Comparison of ENCODE assay signal across 8 cellular contexts in genomic region chr19:1406496-1406817, GRCh38. TPM values are rescaled to one million over a fixed set of nuclear protein-coding genes. Genes with fewer than 3 reads are reported as not detected.
DNase-seq lines count a peak whose midpoint lies in the region; ATAC-seq and TF ChIP-seq lines count a peak whose summit lies in the region.

No MANE protein-coding gene starts in this region.

- no peak overlapping the region; the same call in 1 of the 2 replicates for H3K27ac ChIP-seq in WERI-Rb-1
- peak overlapping the region; percentile 60 to 98 (median 94) for H3K27ac ChIP-seq in spleen

- H3K9me3 ChIP-seq in WERI-Rb-1 (ENCODE audit: severe bottlenecking) (no peaks in the 10 kb centered on the region), spleen (no peaks in the 10 kb centered on the region)

- H3K27me3 Mint-ChIP-seq in glutamatergic neuron (ENCODE audit: unreplicated experiment) = peaks cover 7% of the 10 kb centered on the region

- H3K36me3 Mint-ChIP-seq in glutamatergic neuron (ENCODE audit: unreplicated experiment) = no peaks in the 10 kb centered on the region

- ATAC-seq in HG02588 (IDR thresholded peaks at IDR 0.05; ENCODE audit: unreplicated experiment) (no peak), GM18870 (IDR thresholded peaks at IDR 0.05; ENCODE audit: unreplicated experiment) (no peak)

- H3K36me3 ChIP-seq in WERI-Rb-1 (peaks cover 34% of the 10 kb centered on the region), spleen (peaks cover 0 to 23% (median 2%) of the 10 kb centered on the region in 6 donors)

- H3K9me3 Mint-ChIP-seq in glutamatergic neuron (ENCODE audit: unreplicated experiment) = peaks cover 13% of the 10 kb centered on the region

- H3K4me1 Mint-ChIP-seq in glutamatergic neuron (ENCODE audit: low read depth, unreplicated experiment) = peaks cover 23% of the 10 kb centered on the region

- peak overlapping the region; percentile 31 for H3K27ac Mint-ChIP-seq in glutamatergic neuron (ENCODE audit: unreplicated experiment)

- 32 to 38% (median 35%) methylated on average over 15 of the region's 15 CpGs for WGBS in spleen, 5 donors

- peak overlapping the region; percentile 70 for H3K4me3 ChIP-seq in WERI-Rb-1 (ENCODE audit: low read depth, low read length)
- H3K4me3 ChIP-seq in spleen = peak overlapping the region in 6 of 8 donors; percentile 44 to 98 (median 93)

- H3K4me3 Mint-ChIP-seq in glutamatergic neuron (ENCODE audit: unreplicated experiment) = peak overlapping the region; percentile 71

- H3K27me3 ChIP-seq in WERI-Rb-1 (ENCODE audit: insufficient read depth, low read depth, severe bottlenecking) = no peaks in the 10 kb centered on the region
- peaks cover 0 to 26% (median under 1%) of the 10 kb centered on the region in 7 donors for H3K27me3 ChIP-seq in spleen (replicated peaks in 1 of 7)

- TF ChIP-seq CTCF in WERI-Rb-1 (IDR thresholded peaks at IDR 0.05; ENCODE audit: low read depth, low read length) (no peak), glutamatergic neuron (IDR thresholded peaks at IDR 0.05; ENCODE audit: partially characterized antibody, unreplicated experiment) (no peak), spleen (IDR thresholded peaks at IDR 0.05 in 8 of 11, conservative IDR thresholded peaks at IDR 0.05 in 3 of 11) (no peak)

- TF ChIP-seq POLR2A in spleen (IDR thresholded peaks at IDR 0.05) = no peak

- intact Hi-C loops in spleen (cut with DNase I; ENCODE audit: low total_unique reads) = loop anchor here (10.0 kb wide), 1 partner anchor 132 kb away; the partner anchor contains the start of gene FAM174C

- peaks cover 32 to 77% (median 60%) of the 10 kb centered on the region in 6 donors for H3K4me1 ChIP-seq in spleen

- DNase-seq in NCI-H748 (lab: John Stamatoyannopoulos, UW; ENCODE audit: unreplicated experiment) (peak; percentile 55), NCI-H748 treated with DMSO at 0.1 percent for 48 hours (lab: John Stamatoyannopoulos, UW) (no peak), WERI-Rb-1 (no peak), glutamatergic neuron (no peak), spleen (no peak)
- DNase-seq in stimulated activated CD4-positive, alpha-beta T cell treated with anti-CD3 and anti-CD28 coated beads, Interleukin-2, amount 100 ng/mL, for 48 hours = no peak

RNA-seq across cellular contexts. Expression of gene DAZAP1, which starts 0.9 kb away (rescaled TPM):
- total RNA-seq in glutamatergic neuron (ENCODE audit: unreplicated experiment) (135 TPM), spleen (100 to 1,000 TPM in 3 of 7 donors, 10 to 100 TPM in 4; 43.8 to 137 (median 94.6) TPM)
- 100 to 1,000 TPM in 2 of 3 donors, 10 to 100 TPM in 1; 80.0 to 133 (median 106) TPM for polyA plus RNA-seq in spleen

RNA-seq across cellular contexts. Expression of gene GAMT, which starts 5.1 kb away (rescaled TPM):
- 17.9 TPM for total RNA-seq in glutamatergic neuron (ENCODE audit: unreplicated experiment)
- 10 to 100 TPM in 4 of 7 donors, 1 to 10 TPM in 3; 7.1 to 14.5 (median 11.2) TPM for total RNA-seq in spleen
- 10 to 100 TPM; 15.2 to 20.4 (median 18.2) TPM for polyA plus RNA-seq in spleen

RNA-seq across cellular contexts. Expression of gene NDUFS7, which starts 22.8 kb away (rescaled TPM):
- total RNA-seq in glutamatergic neuron (ENCODE audit: unreplicated experiment) (123 TPM), spleen (100 to 1,000 TPM in 1 of 7 donors, 10 to 100 TPM in 6; 64.0 to 133 (median 85.2) TPM)
- 100 to 1,000 TPM in 1 of 3 donors, 10 to 100 TPM in 2; 75.5 to 106 (median 78.0) TPM for polyA plus RNA-seq in spleen

RNA-seq across cellular contexts. Expression of gene RPS15, which starts 31.7 kb away (rescaled TPM):
- total RNA-seq in glutamatergic neuron (ENCODE audit: unreplicated experiment) (603 TPM), spleen (1,000 to 10,000 TPM in 6 of 7 donors, 100 to 1,000 TPM in 1; 932 to 4,344 (median 1,309) TPM)
- 1,000 to 10,000 TPM; 4,275 to 5,849 (median 5,793) TPM for polyA plus RNA-seq in spleen

RNA-seq across cellular contexts. Expression of gene APC2, which starts 43.5 kb away (rescaled TPM):
- total RNA-seq in glutamatergic neuron (ENCODE audit: unreplicated experiment) = 371 TPM
- under 1 TPM; 0.07 to 0.56 (median 0.20) TPM for total RNA-seq in spleen
- polyA plus RNA-seq in spleen = under 1 TPM; 0.02 to 0.29 (median 0.02) TPM
